Comparison of ENCODE assay signal across 1 cellular context in genomic region chr17:64081802-64082799, GRCh38.
TF ChIP-seq lines count a peak whose summit lies in the region.

No MANE protein-coding gene starts in this region.

TF ChIP-seq in A549, 52 proteins besides CTCF, POLR2A, EP300 and RAD21 (continued from another document):
- no peak for TF ChIP-seq CBX2 (IDR thresholded peaks at IDR 0.05; ENCODE audit: borderline replicate concordance, low read depth)
- no peak for TF ChIP-seq ESRRA (IDR thresholded peaks at IDR 0.05; ENCODE audit: borderline replicate concordance, low read length)
- no peak for TF ChIP-seq KDM5A (IDR thresholded peaks at IDR 0.05)
- TF ChIP-seq TFCP2L1 (CRISPR knock-in tag; IDR thresholded peaks at IDR 0.05): no peak
- no peak for TF ChIP-seq CBX8 (IDR thresholded peaks at IDR 0.05)
- no peak for TF ChIP-seq PBX3 (IDR thresholded peaks at IDR 0.05)
- no peak for TF ChIP-seq ZNF302 (CRISPR knock-in tag; IDR thresholded peaks at IDR 0.05)
- TF ChIP-seq RCOR1 (IDR thresholded peaks at IDR 0.05; ENCODE audit: low read depth, low read length): no peak
- no peak for TF ChIP-seq RARB (CRISPR knock-in tag; IDR thresholded peaks at IDR 0.05)
- no peak for TF ChIP-seq CHD4 (IDR thresholded peaks at IDR 0.05; ENCODE audit: borderline replicate concordance)
- TF ChIP-seq HOXB13 (CRISPR knock-in tag; IDR thresholded peaks at IDR 0.05; ENCODE audit: low read depth): no peak
- TF ChIP-seq HEYL (CRISPR knock-in tag; IDR thresholded peaks at IDR 0.05): peak; percentile 15; the same call in 1 of the 2 replicates
- no peak for TF ChIP-seq TP53 (CRISPR knock-in tag; IDR thresholded peaks at IDR 0.05)
- TF ChIP-seq NR3C1 (IDR thresholded peaks at IDR 0.05): no peak
- no peak for TF ChIP-seq NFE2L2 (conservative IDR thresholded peaks at IDR 0.05; ENCODE audit: low read length)
- peak; percentile 93 to 96 for TF ChIP-seq CEBPB (IDR thresholded peaks at IDR 0.05)
- no peak for TF ChIP-seq RNF2 (IDR thresholded peaks at IDR 0.05; ENCODE audit: borderline replicate concordance, low read depth)
- peak; percentile 83 for TF ChIP-seq JUNB (IDR thresholded peaks at IDR 0.05)
- no peak; the same call in 1 of the 2 replicates for TF ChIP-seq BHLHE40 (IDR thresholded peaks at IDR 0.05; ENCODE audit: low read depth, low read length)
- peak; percentile 45; the same call in 1 of the 2 replicates for TF ChIP-seq USF2 (IDR thresholded peaks at IDR 0.05)
- no peak for TF ChIP-seq SREBF2 (IDR thresholded peaks at IDR 0.05)
- no peak for TF ChIP-seq HMGXB4 (CRISPR knock-in tag; IDR thresholded peaks at IDR 0.05; ENCODE audit: borderline replicate concordance)
- no peak for TF ChIP-seq ZC3H11A (IDR thresholded peaks at IDR 0.05)
- TF ChIP-seq HES2 (IDR thresholded peaks at IDR 0.05): peak; percentile 68; the same call in 1 of the 2 replicates
- TF ChIP-seq HOXA7 (CRISPR knock-in tag; IDR thresholded peaks at IDR 0.05): no peak
- TF ChIP-seq MAX (IDR thresholded peaks at IDR 0.05): peak; percentile 83
- TF ChIP-seq GATA3 (IDR thresholded peaks at IDR 0.05; ENCODE audit: borderline replicate concordance): peak; percentile 86
- no peak for TF ChIP-seq PHF8 (IDR thresholded peaks at IDR 0.05; ENCODE audit: borderline replicate concordance, low read depth)
- TF ChIP-seq BCL3 (IDR thresholded peaks at IDR 0.05): peak; percentile 87
- TF ChIP-seq FOSB (CRISPR knock-in tag; IDR thresholded peaks at IDR 0.05): no peak; the same call in 1 of the 2 replicates
- TF ChIP-seq ELK1 (IDR thresholded peaks at IDR 0.05; ENCODE audit: low read depth, low read length): no peak
- TF ChIP-seq JUN (IDR thresholded peaks at IDR 0.05): peak; percentile 95 to 99
- peak; percentile 50; the same call in 1 of the 2 replicates for TF ChIP-seq FOSL2 (IDR thresholded peaks at IDR 0.05)
- TF ChIP-seq FOSL2 (CRISPR knock-in tag; IDR thresholded peaks at IDR 0.05): peak; percentile 89
- no peak for TF ChIP-seq RFX5 (IDR thresholded peaks at IDR 0.05)
- TF ChIP-seq KDM1A (IDR thresholded peaks at IDR 0.05; ENCODE audit: low read depth): no peak
- TF ChIP-seq POLR2AphosphoS2 (conservative IDR thresholded peaks at IDR 0.05; ENCODE audit: low read length): no peak
- peak; percentile 42; the same call in 2 of the 3 replicates for TF ChIP-seq SMC3 (IDR thresholded peaks at IDR 0.05)
- TF ChIP-seq HOXB5 (CRISPR knock-in tag; IDR thresholded peaks at IDR 0.05): no peak
- no peak for TF ChIP-seq MYC (IDR thresholded peaks at IDR 0.05; ENCODE audit: borderline replicate concordance, low read length)
- no peak for TF ChIP-seq ATOH8 (CRISPR knock-in tag; IDR thresholded peaks at IDR 0.05; ENCODE audit: low read depth)
- TF ChIP-seq MAZ (IDR thresholded peaks at IDR 0.05; ENCODE audit: borderline replicate concordance, low read depth, low read length): no peak
- no peak for TF ChIP-seq EHF (CRISPR knock-in tag; IDR thresholded peaks at IDR 0.05)
- TF ChIP-seq EHMT2 (IDR thresholded peaks at IDR 0.05; ENCODE audit: low read depth): no peak
- no peak for TF ChIP-seq E2F6 (IDR thresholded peaks at IDR 0.05; ENCODE audit: borderline replicate concordance, low read depth)
- no peak for TF ChIP-seq NPAS2 (CRISPR knock-in tag; IDR thresholded peaks at IDR 0.05; ENCODE audit: borderline replicate concordance)
- TF ChIP-seq ZFP36 (IDR thresholded peaks at IDR 0.05; ENCODE audit: borderline replicate concordance, partially characterized antibody): no peak
TF ChIP-seq in A549: peak in this region for 12.
